Comparison of ENCODE assay signal across 1 cellular context in genomic region chr5:143583385-143583784, GRCh38.
TF ChIP-seq lines count a peak whose summit lies in the region.

No MANE protein-coding gene starts in this region.

TF ChIP-seq in IMR-90, 13 proteins besides CTCF, POLR2A, EP300 and RAD21 (continued from another document):
- no peak for TF ChIP-seq MAZ (IDR thresholded peaks at IDR 0.05; ENCODE audit: borderline replicate concordance, low read depth, low read length)
- no peak for TF ChIP-seq RFX5 (IDR thresholded peaks at IDR 0.05; ENCODE audit: low read depth, low read length)
